Comparison of ENCODE assay signal across 12 cellular contexts in genomic region chr1:207282049-207282448, GRCh38. TPM values are rescaled to one million over a fixed set of nuclear protein-coding genes. Genes with fewer than 3 reads are reported as not detected.
A peak's percentile ranks its signal among the peaks of the same experiment; 100 is the strongest.
DNase-seq lines count a peak whose midpoint lies in the region; ATAC-seq and TF ChIP-seq lines count a peak whose summit lies in the region.
"Had no signal": no experiment of that assay in that cellular context is flagged by ENCODE, and none has a peak within 500 bp of the region (broad histone marks: within the 10 kb centered on the region; RNA-seq: fewer than 3 reads in every experiment).

No MANE protein-coding gene starts in this region.

- in situ Hi-C loops in transverse colon (cut with MboI; ENCODE audit: low pct_ligation_motif_present in 1 of 4, low pct_unique_long_range_greater_than_20kb in 1 of 4, low sequenced_read_pairs in 3 of 4) = no loop called here

- H3K27ac ChIP-seq in transverse colon = peak overlapping the region; percentile 67 to 82 (median 77)

- H3K4me1 Mint-ChIP-seq in activated CD4-positive, alpha-beta T cell treated with anti-CD3 and anti-CD28 coated beads, Interleukin-2, amount 10 ng/mL, durations not matched to agents 24 days and 14 days = peaks cover 48% of the 10 kb centered on the region
- peaks cover 5% of the 10 kb centered on the region for H3K4me1 Mint-ChIP-seq in activated T-helper 17 cell treated with anti-CD3 and anti-CD28 coated beads, Interleukin-2, amount 50 U/mL, for 72 hours
- peaks cover 41% of the 10 kb centered on the region for H3K4me1 Mint-ChIP-seq in activated T-cell treated with anti-CD3 and anti-CD28 coated beads, Interleukin-2, amount 50 U/mL, for 4 hours (ENCODE audit: low read depth)

- peak overlapping the region; percentile 55 for H3K4me3 Mint-ChIP-seq in activated CD4-positive, alpha-beta T cell treated with anti-CD3 and anti-CD28 coated beads, Interleukin-2, amount 10 ng/mL, durations not matched to agents 24 days and 14 days
- H3K4me3 Mint-ChIP-seq in activated T-helper 17 cell treated with anti-CD3 and anti-CD28 coated beads, Interleukin-2, amount 50 U/mL, for 72 hours = no peak overlapping the region
- H3K4me3 Mint-ChIP-seq in activated T-cell treated with anti-CD3 and anti-CD28 coated beads, Interleukin-2, amount 50 U/mL, for 4 hours = no peak overlapping the region

- no peak for TF ChIP-seq CTCF in transverse colon (IDR thresholded peaks at IDR 0.05)

- intact Hi-C loops in activated CD4-positive, alpha-beta T cell treated with anti-CD3 and anti-CD28 coated beads, Interleukin-2, amount 10 ng/mL, durations not matched to agents 24 days and 14 days (cut with micrococcal nuclease) = loop anchor here (1.0 to 5.0 kb wide), 4 partner anchors 39 to 123 kb away; partner anchors contain the start of gene CD55
- intact Hi-C loops in transverse colon (cut with DNase I; ENCODE audit: low total_unique reads) = no loop called here

- no peak for TF ChIP-seq POLR2A in transverse colon (IDR thresholded peaks at IDR 0.05)

- WGBS in transverse colon (ENCODE audit: low coverage in 1 of 2), 2 donors = 59 to 65% methylated on average over 2 of the region's 2 CpGs

- H3K27ac Mint-ChIP-seq in activated CD4-positive, alpha-beta T cell treated with anti-CD3 and anti-CD28 coated beads, Interleukin-2, amount 10 ng/mL, durations not matched to agents 24 days and 14 days = peak overlapping the region; percentile 84
- H3K27ac Mint-ChIP-seq in activated T-helper 17 cell treated with anti-CD3 and anti-CD28 coated beads, Interleukin-2, amount 50 U/mL, for 72 hours = peak overlapping the region; percentile 4
- H3K27ac Mint-ChIP-seq: IgD-negative memory B cell had no signal

- peaks cover 3% of the 10 kb centered on the region for H3K36me3 Mint-ChIP-seq in activated CD4-positive, alpha-beta T cell treated with anti-CD3 and anti-CD28 coated beads, Interleukin-2, amount 10 ng/mL, durations not matched to agents 24 days and 14 days (ENCODE audit: low read depth)
- H3K36me3 Mint-ChIP-seq in activated T-helper 17 cell treated with anti-CD3 and anti-CD28 coated beads, Interleukin-2, amount 50 U/mL, for 72 hours (ENCODE audit: low read depth) = no peaks in the 10 kb centered on the region
- no peaks in the 10 kb centered on the region for H3K36me3 Mint-ChIP-seq in activated T-cell treated with anti-CD3 and anti-CD28 coated beads, Interleukin-2, amount 50 U/mL, for 4 hours (ENCODE audit: insufficient read depth)

- H3K9me3 Mint-ChIP-seq in activated CD4-positive, alpha-beta T cell treated with anti-CD3 and anti-CD28 coated beads, Interleukin-2, amount 10 ng/mL, durations not matched to agents 24 days and 14 days = peaks cover 11% of the 10 kb centered on the region
- H3K9me3 Mint-ChIP-seq in activated T-helper 17 cell treated with anti-CD3 and anti-CD28 coated beads, Interleukin-2, amount 50 U/mL, for 72 hours = no peaks in the 10 kb centered on the region
- no peaks in the 10 kb centered on the region for H3K9me3 Mint-ChIP-seq in activated T-cell treated with anti-CD3 and anti-CD28 coated beads, Interleukin-2, amount 50 U/mL, for 4 hours

- H3K27me3 ChIP-seq in transverse colon = no peaks in the 10 kb centered on the region
- H3K27me3 ChIP-seq: thyroid gland had no signal

- H3K4me1 ChIP-seq in transverse colon = peaks cover 13 to 50% (median 33%) of the 10 kb centered on the region in 4 donors

- ATAC-seq in activated T-helper 17 cell treated with anti-CD3 and anti-CD28 coated beads, Interleukin-2, amount 50 U/mL, for 72 hours (replicated peaks) = peak; percentile 18
- no peak for ATAC-seq in GM18873 (IDR thresholded peaks at IDR 0.05; ENCODE audit: low FRiP score, unreplicated experiment)
- ATAC-seq in activated T-cell treated with anti-CD3 and anti-CD28 coated beads, Interleukin-2, amount 50 U/mL, for 4 hours = no peak

- DNase-seq in activated CD4-positive, alpha-beta T cell treated with anti-CD3 and anti-CD28 coated beads, Interleukin-2, amount 10 ng/mL, durations not matched to agents 24 days and 14 days = no peak
- DNase-seq in activated CD4-positive, alpha-beta T cell treated with anti-CD3 and anti-CD28 coated beads, Interleukin-2, amount 50 U/mL, for 4 hours = no peak
- DNase-seq in glomerular endothelial cell (ENCODE audit: extremely low read depth, low read depth, low spot score) = peak; percentile 87
- no peak for DNase-seq in transverse colon
- no peak for DNase-seq in Ammon's horn (ENCODE audit: low spot score)
- no peak for DNase-seq in activated T-cell treated with anti-CD3 and anti-CD28 coated beads, Interleukin-2, amount 50 U/mL, for 4 hours
- DNase-seq: mesendoderm, NCI-H82 had no signal

- H3K27me3 Mint-ChIP-seq in activated CD4-positive, alpha-beta T cell treated with anti-CD3 and anti-CD28 coated beads, Interleukin-2, amount 10 ng/mL, durations not matched to agents 24 days and 14 days = peaks cover 1% of the 10 kb centered on the region
- H3K27me3 Mint-ChIP-seq in activated T-helper 17 cell treated with anti-CD3 and anti-CD28 coated beads, Interleukin-2, amount 50 U/mL, for 72 hours = peaks cover under 1% of the 10 kb centered on the region
- peaks cover 4% of the 10 kb centered on the region for H3K27me3 Mint-ChIP-seq in activated T-cell treated with anti-CD3 and anti-CD28 coated beads, Interleukin-2, amount 50 U/mL, for 4 hours (ENCODE audit: low read depth)

- no peaks in the 10 kb centered on the region for H3K36me3 ChIP-seq in transverse colon
- H3K36me3 ChIP-seq: thyroid gland had no signal

- TF ChIP-seq EP300 in transverse colon (IDR thresholded peaks at IDR 0.05; ENCODE audit: low read depth) = no peak

- no peak overlapping the region for H3K4me3 ChIP-seq in transverse colon
- H3K4me3 ChIP-seq: thyroid gland had no signal

- H3K9me3 ChIP-seq in transverse colon = no peaks in the 10 kb centered on the region
- H3K9me3 ChIP-seq: thyroid gland had no signal

RNA-seq across cellular contexts. Expression of gene CD55, which starts 39.4 kb away (rescaled TPM):
- total RNA-seq in activated CD4-positive, alpha-beta T cell treated with anti-CD3 and anti-CD28 coated beads, Interleukin-2, amount 10 ng/mL, durations not matched to agents 24 days and 14 days = 133 and 142 TPM in 2 replicates
- 10 to 100 TPM; 29.0 to 61.8 TPM for total RNA-seq in activated T-helper 17 cell treated with anti-CD3 and anti-CD28 coated beads, Interleukin-2, amount 50 U/mL, for 72 hours
- total RNA-seq in glomerular endothelial cell (121 and 147 TPM in 2 replicates), transverse colon (10 to 100 TPM in 3 of 4 donors, 1 to 10 TPM in 1; 8.0 to 75.4 (median 40.1) TPM)
- 100 to 1,000 TPM; 103 to 119 (median 103) TPM for total RNA-seq in activated T-cell treated with anti-CD3 and anti-CD28 coated beads, Interleukin-2, amount 50 U/mL, for 4 hours
